Comparison of ENCODE assay signal across 9 cellular contexts in genomic region chr5:68730220-68731010, GRCh38.
A peak's percentile ranks its signal among the peaks of the same experiment; 100 is the strongest.
DNase-seq lines count a peak whose midpoint lies in the region; ATAC-seq, FAIRE-seq and TF ChIP-seq lines count a peak whose summit lies in the region.
"Had no signal": no experiment of that assay in that cellular context is flagged by ENCODE, and none has a peak within 500 bp of the region (broad histone marks: within the 10 kb centered on the region; RNA-seq: fewer than 3 reads in every experiment).

No MANE protein-coding gene starts in this region.

- intact Hi-C loops in breast epithelium (cut with DNase I; ENCODE audit: low total_unique reads) = no loop called here

- DNase-seq in NCI-H2171 treated with DMSO at 0.1 percent for 48 hours (lab: John Stamatoyannopoulos, UW) = peak; percentile 46
- no peak for DNase-seq in NCI-H2171 (lab: John Stamatoyannopoulos, UW)
- DNase-seq in breast epithelium (ENCODE audit: low spot score in 2 of 2) = peak in 1 of 2 donors; percentile 60
- peak; percentile 63 for DNase-seq in ureter (ENCODE audit: low spot score)
- no peak for DNase-seq in HTR-8/SVneo (ENCODE audit: insufficient read length, low spot score)
- DNase-seq in HAP-1 (ENCODE audit: low spot score in 2 of 2) = no peak

- H3K9me3 ChIP-seq in breast epithelium (no peaks in the 10 kb centered on the region), HAP-1 (no peaks in the 10 kb centered on the region)
- H3K9me3 ChIP-seq: BLaER1 treated with 17β-estradiol and CSF1 and Interleukin-3, amounts not matched to agents 10 nM and 100 nM had no signal

- TF ChIP-seq POLR2A in breast epithelium (IDR thresholded peaks at IDR 0.05) = no peak

- H3K36me3 ChIP-seq in breast epithelium (no peaks in the 10 kb centered on the region), HAP-1 (replicated peaks) (no peaks in the 10 kb centered on the region)
- H3K36me3 ChIP-seq: BLaER1 treated with 17β-estradiol and CSF1 and Interleukin-3, amounts not matched to agents 10 nM and 100 nM had no signal

- in situ Hi-C loops in HAP-1 (cut with MboI; ENCODE audit: low sequenced_read_pairs) = no loop called here

- H3K27ac ChIP-seq in breast epithelium = peak overlapping the region; percentile 20 to 40
- peak overlapping the region; percentile 78 for H3K27ac ChIP-seq in layer of hippocampus (ENCODE audit: low read depth, low read length)
- H3K27ac ChIP-seq: BLaER1 treated with 17β-estradiol and CSF1 and Interleukin-3, amounts not matched to agents 10 nM and 100 nM had no signal

- H3K4me3 ChIP-seq in breast epithelium (no peak overlapping the region), HAP-1 (no peak overlapping the region)
- H3K4me3 ChIP-seq: BLaER1 treated with 17β-estradiol and CSF1 and Interleukin-3, amounts not matched to agents 10 nM and 100 nM had no signal

- FAIRE-seq in HTR-8/SVneo (lab: Jason Lieb, UNC) = no peak

- no peak for ATAC-seq in GM21360 (IDR thresholded peaks at IDR 0.05; ENCODE audit: unreplicated experiment)

- H3K4me1 ChIP-seq in breast epithelium (no peaks in the 10 kb centered on the region), HAP-1 (no peaks in the 10 kb centered on the region)

- H3K27me3 ChIP-seq in breast epithelium = no peaks in the 10 kb centered on the region
- no peaks in the 10 kb centered on the region for H3K27me3 ChIP-seq in layer of hippocampus (ENCODE audit: control insufficient read depth, insufficient read depth, low read length)
- no peaks in the 10 kb centered on the region for H3K27me3 ChIP-seq in HAP-1 (ENCODE audit: low read depth)
- H3K27me3 ChIP-seq: BLaER1 treated with 17β-estradiol and CSF1 and Interleukin-3, amounts not matched to agents 10 nM and 100 nM had no signal

- TF ChIP-seq CTCF in breast epithelium (IDR thresholded peaks at IDR 0.05) = peak in 1 of 3 donors; percentile 19

Comparison
In these comparisons a context has a peak if more than half of its experiments do, and no peak if none do; other contexts are left out.
1. DNase-seq: peak in NCI-H2171 treated with DMSO at 0.1 percent for 48 hours (single experiment) and ureter (single experiment); none in NCI-H2171 (single experiment), HTR-8/SVneo (single experiment) and HAP-1 (0 of 2).